8 cellular contexts compared by ENCODE assay signal in the genomic region with DNA sequence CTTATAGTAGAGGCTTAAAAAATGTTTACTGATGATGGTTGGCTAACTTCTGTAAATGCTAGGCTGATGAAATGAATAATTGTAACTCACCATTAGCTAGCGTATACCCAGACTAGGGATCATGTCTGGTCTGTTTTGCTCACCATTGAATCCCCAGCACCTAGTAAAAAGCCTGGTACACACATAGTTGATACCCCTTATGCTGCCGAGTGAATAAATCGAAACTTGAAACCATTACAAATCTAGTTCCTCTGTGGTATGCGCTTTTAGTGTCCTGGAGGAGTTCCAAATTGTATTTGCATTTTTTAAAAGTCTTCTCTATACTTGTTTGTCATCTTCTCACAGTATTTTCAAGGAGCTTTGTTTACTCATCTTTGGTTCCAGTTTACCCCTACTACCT. TPM values are rescaled to one million over a fixed set of nuclear protein-coding genes. Genes with fewer than 3 reads are reported as not detected.
DNase-seq lines count a peak whose midpoint lies in the region; ATAC-seq and TF ChIP-seq lines count a peak whose summit lies in the region.

No MANE protein-coding gene starts in this region.

- H3K4me1 Mint-ChIP-seq in activated CD4-positive, alpha-beta T cell treated with anti-CD3 and anti-CD28 coated beads, Interleukin-2, amount 10 ng/mL, durations not matched to agents 7 days and 5 days: peaks cover 54% of the 10 kb centered on the region
- peaks cover 40% of the 10 kb centered on the region for H3K4me1 Mint-ChIP-seq in MCF 10A (ENCODE audit: insufficient read depth, unreplicated experiment)
- peaks cover 17 to 52% (median 49%) of the 10 kb centered on the region in 4 donors for H3K4me1 Mint-ChIP-seq in naive thymus-derived CD8-positive, alpha-beta T cell

- peaks cover 57% of the 10 kb centered on the region for H3K79me2 ChIP-seq in Loucy (ENCODE audit: insufficient read depth, low read length)

- no peaks in the 10 kb centered on the region for H3K9me2 ChIP-seq in Loucy (replicated peaks; ENCODE audit: low read depth, low read length)

- H3K4me2 ChIP-seq in Loucy (ENCODE audit: low read depth, low read length, poor library complexity, severe bottlenecking): peak overlapping the region; percentile 93

- H3K36me3 ChIP-seq in Loucy (ENCODE audit: insufficient read depth, low read length): 0 out of 2 replicates have a peak, but pooled peaks cover 4% of the 10 kb centered on the region

- H2AFZ ChIP-seq in Loucy (ENCODE audit: low read length): no peak overlapping the region

- peak overlapping the region; percentile 90 for H3K4me3 ChIP-seq in Loucy (ENCODE audit: low read length, poor library complexity, severe bottlenecking)

- H3K9ac ChIP-seq in Loucy (ENCODE audit: low read depth, low read length, poor library complexity, severe bottlenecking): peak overlapping the region; percentile 83

- TF ChIP-seq CTCF in Loucy (conservative IDR thresholded peaks at IDR 0.05; ENCODE audit: low read length) (no peak), MCF 10A (IDR thresholded peaks at IDR 0.05; ENCODE audit: unreplicated experiment) (no peak)

- peaks cover 62% of the 10 kb centered on the region for H3K4me1 ChIP-seq in Loucy (ENCODE audit: insufficient read depth, low read length, poor library complexity, severe bottlenecking)

- BruUV-seq in MCF 10A (replicated peaks; lab: Mats Ljungman, UMichigan): no TSS peak

- peak overlapping the region; percentile 94 for H3K4me3 Mint-ChIP-seq in activated CD4-positive, alpha-beta T cell treated with anti-CD3 and anti-CD28 coated beads, Interleukin-2, amount 10 ng/mL, durations not matched to agents 7 days and 5 days
- H3K4me3 Mint-ChIP-seq in MCF 10A (ENCODE audit: unreplicated experiment): peak overlapping the region; percentile 82
- H3K4me3 Mint-ChIP-seq in naive thymus-derived CD8-positive, alpha-beta T cell: peak overlapping the region; percentile 89 to 99 (median 93)

- POLR2A ChIA-PET in activated CD4-positive, alpha-beta T cell treated with anti-CD3 and anti-CD28 coated beads, Interleukin-2, amount 10 ng/mL, durations not matched to agents 7 days and 5 days (lab: Charles Lee): no interaction called here
- POLR2A ChIA-PET in MCF 10A (lab: Yijun Ruan, JAX): interaction anchor here (0.6 to 5.0 kb wide), 9 partner anchors 25 to 603 kb away, joined by 3 to 113 read pairs (median 11); a partner anchor contains a TSS
- POLR2A ChIA-PET in naive thymus-derived CD8-positive, alpha-beta T cell (lab: Charles Lee): no interaction called here

- ATAC-seq in naive thymus-derived CD8-positive, alpha-beta T cell: no peak
- ATAC-seq in sciatic nerve: no peak

- H3K9me3 ChIP-seq in Loucy (ENCODE audit: insufficient read depth, low read depth, low read length): no peaks in the 10 kb centered on the region

- H3K27ac Mint-ChIP-seq in activated CD4-positive, alpha-beta T cell treated with anti-CD3 and anti-CD28 coated beads, Interleukin-2, amount 10 ng/mL, durations not matched to agents 7 days and 5 days: peak overlapping the region; percentile 92
- H3K27ac Mint-ChIP-seq in MCF 10A (ENCODE audit: low read depth, unreplicated experiment): peak overlapping the region; percentile 79
- peak overlapping the region in 7 of 10 donors; percentile 25 to 96 (median 74) for H3K27ac Mint-ChIP-seq in naive thymus-derived CD8-positive, alpha-beta T cell

- H3F3A ChIP-seq in Loucy (ENCODE audit: low read depth): peaks cover 5% of the 10 kb centered on the region; the same call in 1 of the 2 replicates

- CTCF ChIA-PET in activated CD4-positive, alpha-beta T cell treated with anti-CD3 and anti-CD28 coated beads, Interleukin-2, amount 10 ng/mL, durations not matched to agents 7 days and 5 days (lab: Charles Lee): interaction anchor here (1.7 to 3.1 kb wide), 3 partner anchors 10 to 33 kb away, joined by 4 to 15 read pairs (median 4); no protein-coding TSS in a partner anchor
- CTCF ChIA-PET in MCF 10A (lab: Yijun Ruan, JAX): interaction anchor here (0.6 to 4.6 kb wide), 6 partner anchors 25 to 65 kb away, joined by 3 to 50 read pairs (median 8); no protein-coding TSS in a partner anchor

- peaks cover 34% of the 10 kb centered on the region for H3K36me3 Mint-ChIP-seq in activated CD4-positive, alpha-beta T cell treated with anti-CD3 and anti-CD28 coated beads, Interleukin-2, amount 10 ng/mL, durations not matched to agents 7 days and 5 days (ENCODE audit: low read depth)
- peaks cover 26% of the 10 kb centered on the region for H3K36me3 Mint-ChIP-seq in MCF 10A (ENCODE audit: insufficient read depth, unreplicated experiment)
- peaks cover 0 to 39% (median 21%) of the 10 kb centered on the region in 3 donors for H3K36me3 Mint-ChIP-seq in naive thymus-derived CD8-positive, alpha-beta T cell

- no peaks in the 10 kb centered on the region for H3K27me3 Mint-ChIP-seq in activated CD4-positive, alpha-beta T cell treated with anti-CD3 and anti-CD28 coated beads, Interleukin-2, amount 10 ng/mL, durations not matched to agents 7 days and 5 days
- H3K27me3 Mint-ChIP-seq in MCF 10A (ENCODE audit: insufficient read depth, unreplicated experiment): no peaks in the 10 kb centered on the region
- no peaks in the 10 kb centered on the region for H3K27me3 Mint-ChIP-seq in naive thymus-derived CD8-positive, alpha-beta T cell

- intact Hi-C loops in MCF 10A (cut with micrococcal nuclease): loop anchor here (5.0 kb wide), 1 partner anchor 287 kb away; a partner anchor contains a TSS
- intact Hi-C loops in sciatic nerve (cut with DNase I): no loop called here

- no peak for DNase-seq in activated CD4-positive, alpha-beta T cell treated with anti-CD3 and anti-CD28 coated beads, Interleukin-2, amount 10 ng/mL, durations not matched to agents 7 days and 5 days
- no peak for DNase-seq in activated CD4-positive, alpha-beta T cell treated with anti-CD3 and anti-CD28 coated beads for 1 hour
- peak; percentile 32 for DNase-seq in MCF 10A (ENCODE audit: unreplicated experiment)
- no peak for DNase-seq in naive thymus-derived CD8-positive, alpha-beta T cell
- no peak for DNase-seq in sciatic nerve (ENCODE audit: low spot score)
- no peak for DNase-seq in D341Med (ENCODE audit: low spot score)
- no peak for DNase-seq in Ammon's horn (ENCODE audit: low spot score)

- H3K9me3 Mint-ChIP-seq in activated CD4-positive, alpha-beta T cell treated with anti-CD3 and anti-CD28 coated beads, Interleukin-2, amount 10 ng/mL, durations not matched to agents 7 days and 5 days: no peaks in the 10 kb centered on the region
- H3K9me3 Mint-ChIP-seq in MCF 10A (ENCODE audit: unreplicated experiment): no peaks in the 10 kb centered on the region
- no peaks in the 10 kb centered on the region for H3K9me3 Mint-ChIP-seq in naive thymus-derived CD8-positive, alpha-beta T cell

- H4K20me1 ChIP-seq in Loucy (ENCODE audit: insufficient read depth, low read length, poor library complexity, severe bottlenecking): no peaks in the 10 kb centered on the region

- H3K27me3 ChIP-seq in Loucy (ENCODE audit: insufficient read depth, low read length, poor library complexity, severe bottlenecking): no peaks in the 10 kb centered on the region

RNA-seq across cellular contexts. Expression of a gene that starts 1.3 kb away (rescaled TPM):
- 10 to 100 TPM; 30.6 to 36.2 TPM for total RNA-seq in activated CD4-positive, alpha-beta T cell treated with anti-CD3 and anti-CD28 coated beads, Interleukin-2, amount 10 ng/mL, durations not matched to agents 7 days and 5 days
- total RNA-seq in MCF 10A (2022): 19.7 and 25.5 TPM in 2 replicates
- 10 to 100 TPM; 15.9 to 19.3 TPM for total RNA-seq in naive thymus-derived CD8-positive, alpha-beta T cell
- 10 to 100 TPM; 10.1 to 13.1 (median 11.1) TPM for polyA plus RNA-seq in naive thymus-derived CD8-positive, alpha-beta T cell
- 26.1 TPM for total RNA-seq in sciatic nerve
